7 cellular contexts compared by ENCODE assay signal in genomic region chr4:116512552-116512951, GRCh38.
"Had no signal": no experiment of that assay in that cellular context is flagged by ENCODE, and none has a peak within 500 bp of the region (broad histone marks: within the 10 kb centered on the region; RNA-seq: fewer than 3 reads in every experiment).

No MANE protein-coding gene starts in this region.

- H3K4me3 ChIP-seq: K562 had no signal

- ATAC-seq: HepG2, K562 had no signal

- DNase-seq: IMR-90, KBM-7, KG1 had no signal

- H3K27ac ChIP-seq: HL-60, KMS-11 had no signal
